Comparison of ENCODE assay signal across 13 cellular contexts in genomic region chr17:1997146-1997586, GRCh38. TPM values are rescaled to one million over a fixed set of nuclear protein-coding genes. Genes with fewer than 3 reads are reported as not detected.
DNase-seq lines count a peak whose midpoint lies in the region; ATAC-seq and TF ChIP-seq lines count a peak whose summit lies in the region.
"Had no signal": no experiment of that assay in that cellular context is flagged by ENCODE, and none has a peak within 500 bp of the region (broad histone marks: within the 10 kb centered on the region; RNA-seq: fewer than 3 reads in every experiment).

No MANE protein-coding gene starts in this region.

- peaks cover 49% of the 10 kb centered on the region for H3K4me1 Mint-ChIP-seq in brain

- H3K27ac ChIP-seq in cardiac muscle cell = peak overlapping the region; percentile 75
- H3K27ac ChIP-seq in vagina = peak overlapping the region; percentile 21

- peak overlapping the region in 4 of 5 experiments; percentile 19 to 50 (median 22) for H3K4me3 Mint-ChIP-seq in brain
- H3K4me3 Mint-ChIP-seq: T-helper 2 cell treated with Interferon-gamma antibody and Interleukin-4, amounts not matched to agents 5 μg/mL and 100 μg/mL, for 36 hours had no signal

- H3K4me3 ChIP-seq in cardiac muscle cell (no peak overlapping the region), vagina (no peak overlapping the region)

- peaks cover 8% of the 10 kb centered on the region for H3K27me3 Mint-ChIP-seq in brain

- intact Hi-C loops in Right ventricle myocardium superior (cut with DNase I) (no loop called here), vagina (cut with DNase I) (no loop called here)

- H3K36me3 Mint-ChIP-seq in brain = no peaks in the 10 kb centered on the region

- ATAC-seq in Right ventricle myocardium superior (ENCODE audit: poor library complexity) (no peak), left lobe of liver (peak; percentile 47), GM18502 (IDR thresholded peaks at IDR 0.05; ENCODE audit: poor library complexity, unreplicated experiment) (no peak)
- ATAC-seq: sciatic nerve had no signal

- TF ChIP-seq CTCF in cardiac muscle cell (IDR thresholded peaks at IDR 0.05; ENCODE audit: low read depth, low read length) (no peak), brain (conservative IDR thresholded peaks at IDR 0.05) (no peak), vagina (IDR thresholded peaks at IDR 0.05) (no peak)

- H3K27me3 ChIP-seq in cardiac muscle cell (no peaks in the 10 kb centered on the region), vagina (no peaks in the 10 kb centered on the region)

- H3K27ac Mint-ChIP-seq in brain = peak overlapping the region; percentile 52 to 95 (median 87)
- H3K27ac Mint-ChIP-seq: T-helper 2 cell treated with Interferon-gamma antibody and Interleukin-4, amounts not matched to agents 5 μg/mL and 100 μg/mL, for 36 hours had no signal

- DNase-seq in cardiac muscle cell (ENCODE audit: low read depth in 1 of 2, low spot score in 1 of 2) = no peak
- DNase-seq in Right ventricle myocardium superior = no peak
- DNase-seq in left lobe of liver (ENCODE audit: low spot score) = peak; percentile 72
- DNase-seq in vagina (ENCODE audit: extremely low spot score in 2 of 2) = no peak
- no peak for DNase-seq in SIG-M5 treated with dmso at 0.1 percent for 504 hours (lab: John Stamatoyannopoulos, UW; ENCODE audit: unreplicated experiment)
- DNase-seq in stimulated activated CD4-positive, alpha-beta T cell treated with anti-CD3 and anti-CD28 coated beads, Interleukin-2, amount 100 ng/mL, for 48 hours = no peak
- DNase-seq: activated CD8-positive, alpha-beta memory T cell treated with anti-CD3 and anti-CD28 coated beads, Interleukin-2, amount 50 U/mL, for 4 hours; GOT3; left cardiac atrium had no signal

- H3K9me3 Mint-ChIP-seq in brain = peaks cover 0 to 3% (median 0%) of the 10 kb centered on the region in 5 experiments
- H3K9me3 Mint-ChIP-seq: T-helper 2 cell treated with Interferon-gamma antibody and Interleukin-4, amounts not matched to agents 5 μg/mL and 100 μg/mL, for 36 hours had no signal

- no peaks in the 10 kb centered on the region for H3K9me3 ChIP-seq in cardiac muscle cell (ENCODE audit: low read depth)
- H3K9me3 ChIP-seq in vagina = no peaks in the 10 kb centered on the region

- H3K4me1 ChIP-seq in cardiac muscle cell (ENCODE audit: low read depth) (peaks cover 60% of the 10 kb centered on the region), vagina (peaks cover 52% of the 10 kb centered on the region)

- no peaks in the 10 kb centered on the region for H3K36me3 ChIP-seq in cardiac muscle cell
- H3K36me3 ChIP-seq in vagina = no peaks in the 10 kb centered on the region

- TF ChIP-seq POLR2A in vagina (IDR thresholded peaks at IDR 0.05) = no peak

RNA-seq across cellular contexts. Expression of gene RTN4RL1, which starts 28.0 kb away (rescaled TPM):
- total RNA-seq in cardiac muscle cell = 34.3 and 45.4 TPM in 2 replicates
- polyA plus RNA-seq in cardiac muscle cell = 32.2 and 46.2 TPM in 2 replicates
- total RNA-seq in Right ventricle myocardium superior = 3.4 TPM
- polyA plus RNA-seq in brain (ENCODE audit: insufficient read depth, low read depth, low replicate concordance) = 4.3 TPM
- total RNA-seq in left lobe of liver = 1.8 TPM
- total RNA-seq in vagina = 3.7 TPM

RNA-seq across cellular contexts. Expression of gene DPH1, which starts 32.8 kb away (rescaled TPM):
- 43.2 and 88.6 TPM in 2 replicates for total RNA-seq in cardiac muscle cell
- polyA plus RNA-seq in cardiac muscle cell = 59.5 and 94.5 TPM in 2 replicates
- 26.8 TPM for total RNA-seq in Right ventricle myocardium superior
- 18.6 TPM for polyA plus RNA-seq in brain (ENCODE audit: insufficient read depth, low read depth, low replicate concordance)
- total RNA-seq in left lobe of liver = 38.8 TPM
- total RNA-seq in vagina = 43.0 TPM

RNA-seq across cellular contexts. Expression of gene OVCA2, which starts 44.7 kb away (rescaled TPM):
- total RNA-seq in cardiac muscle cell (36.8 and 48.4 TPM in 2 replicates), Right ventricle myocardium superior (13.7 TPM), left lobe of liver (15.3 TPM), vagina (24.3 TPM)
- polyA plus RNA-seq in cardiac muscle cell (40.6 and 50.1 TPM in 2 replicates), brain (ENCODE audit: insufficient read depth, low read depth, low replicate concordance) (28.7 TPM)

RNA-seq across cellular contexts. Expression of gene HIC1, which starts 57.7 kb away (rescaled TPM):
- 2.6 and 3.7 TPM in 2 replicates for total RNA-seq in cardiac muscle cell
- polyA plus RNA-seq in cardiac muscle cell = 0.88 and 2.7 TPM in 2 replicates
- total RNA-seq in Right ventricle myocardium superior = 19.3 TPM
- 2.6 TPM for polyA plus RNA-seq in brain (ENCODE audit: insufficient read depth, low read depth, low replicate concordance)
- total RNA-seq in left lobe of liver = 9.9 TPM
- total RNA-seq in vagina = 33.1 TPM
